In genomic region chr14:20578325-20578724, GRCh38 we compare ENCODE assay signal across 25 cellular contexts. TPM values are rescaled to one million over a fixed set of nuclear protein-coding genes. Genes with fewer than 3 reads are reported as not detected.
A peak's percentile ranks its signal among the peaks of the same experiment; 100 is the strongest.
DNase-seq lines count a peak whose midpoint lies in the region; ATAC-seq, FAIRE-seq and TF ChIP-seq lines count a peak whose summit lies in the region.
"Had no signal": no experiment of that assay in that cellular context is flagged by ENCODE, and none has a peak within 500 bp of the region (broad histone marks: within the 10 kb centered on the region; RNA-seq: fewer than 3 reads in every experiment).

No MANE protein-coding gene starts in this region.

- H2BK15ac ChIP-seq in H9 (ENCODE audit: low read depth, low read length), result no peak overlapping the region

- H3K23me2 ChIP-seq in H9 (ENCODE audit: insufficient read length, low read depth, low read length, poor library complexity, severe bottlenecking), result no peaks in the 10 kb centered on the region

- peak; percentile 36; the same call in 2 of the 3 replicates for ATAC-seq in K562

- no peaks in the 10 kb centered on the region for H3K79me2 ChIP-seq in H9 (ENCODE audit: insufficient read depth, low read length)
- no peaks in the 10 kb centered on the region for H3K79me2 ChIP-seq in K562 (ENCODE audit: control insufficient read depth, insufficient read depth, low read length)
- no peaks in the 10 kb centered on the region for H3K79me2 ChIP-seq in neural progenitor cell (ENCODE audit: low read depth)

- TF ChIP-seq RAD21 in K562 (CRISPR knock-in tag; conservative IDR thresholded peaks at IDR 0.05 in 1 of 2, IDR thresholded peaks at IDR 0.05 in 1 of 2), result no peak

- H3K9me3 ChIP-seq in H9 (ENCODE audit: control insufficient read depth, low read depth, low read length) (no peaks in the 10 kb centered on the region), K562 (replicated peaks; ENCODE audit: control insufficient read depth, insufficient read depth, low read depth, low read length) (no peaks in the 10 kb centered on the region), neural progenitor cell (ENCODE audit: low read depth) (no peaks in the 10 kb centered on the region)
- H3K9me3 ChIP-seq: BLaER1 treated with 17β-estradiol and CSF1 and Interleukin-3, amounts not matched to agents 10 nM and 100 nM had no signal

- no peak overlapping the region for H4K91ac ChIP-seq in H9 (ENCODE audit: insufficient read length, low read depth, low read length)

- no peaks in the 10 kb centered on the region for H3K79me1 ChIP-seq in H9 (ENCODE audit: insufficient read depth, low read depth, low read length, poor library complexity, severe bottlenecking)

- H3K36me3 Mint-ChIP-seq in H9 (ENCODE audit: insufficient read depth in 1 of 3, low read depth in 3 of 3) (peaks cover 0 to 1% (median 0%) of the 10 kb centered on the region in 3 experiments; a peak in 2 of 7 replicates), neural progenitor cell (no peaks in the 10 kb centered on the region), HFFc6 (ENCODE audit: low read depth) (no peaks in the 10 kb centered on the region)
- H3K36me3 Mint-ChIP-seq: CD4-positive, alpha-beta memory T cell had no signal

- no peak overlapping the region for H3T11ph ChIP-seq in H9 (ENCODE audit: low read length)

- POLR2A ChIA-PET in K562 (lab: Yijun Ruan, JAX), result interaction anchor here (1.0 kb wide), 1 partner anchor 9 kb away, joined by 3 read pairs; the partner anchor contains the start of gene RNASE11

- H3K4me1 ChIP-seq in H9 (ENCODE audit: insufficient read depth, low read length), result peaks cover 19% of the 10 kb centered on the region
- peaks cover 8 to 21% of the 10 kb centered on the region in 2 experiments; a peak in 4 of 5 replicates for H3K4me1 ChIP-seq in K562 (replicated peaks in 1 of 2; ENCODE audit: control insufficient read depth in 2 of 2, insufficient read depth in 2 of 2, low read length in 2 of 2)
- H3K4me1 ChIP-seq in neural progenitor cell, result peaks cover 42% of the 10 kb centered on the region
- H3K4me1 ChIP-seq: BLaER1 treated with 17β-estradiol and CSF1 and Interleukin-3, amounts not matched to agents 10 nM and 100 nM had no signal

- H3K4ac ChIP-seq in H9 (ENCODE audit: low read depth, low read length), result no peak overlapping the region

- DNase-seq in H9 (peak; percentile 83), K562 (ENCODE audit: extremely low read depth in 1 of 4, low spot score in 3 of 4) (no peak), iPS DF 4.7 (ENCODE audit: extremely low read depth, low spot score) (peak; percentile 91), neural progenitor cell (ENCODE audit: low spot score) (peak; percentile 83), EL (no peak), HFFc6 (no peak)
- DNase-seq in stimulated activated naive CD4-positive, alpha-beta T cell (lab: John Stamatoyannopoulos, UW), result no peak
- DNase-seq in stimulated activated CD4-positive, alpha-beta T cell treated with anti-CD3 and anti-CD28 coated beads, Interleukin-4, amount 100 ng/mL, for 1 hour, result no peak
- DNase-seq: ACHN; CD4-positive, alpha-beta memory T cell; DMS153; GOT3; Kasumi-1; NCI-H1694; NCI-H2081; NCI-H2171; NCI-H345; NCI-H524; Right ventricle myocardium superior; SW 1271 had no signal

- FAIRE-seq in K562 (lab: Jason Lieb, UNC), result no peak

- H3K4me3 Mint-ChIP-seq in H9, result peak overlapping the region in 1 of 2 experiments; percentile 61; a peak in 3 of 5 replicates
- H3K4me3 Mint-ChIP-seq in neural progenitor cell, result no peak overlapping the region
- H3K4me3 Mint-ChIP-seq in HFFc6, result no peak overlapping the region
- H3K4me3 Mint-ChIP-seq: CD4-positive, alpha-beta memory T cell had no signal

- H3K27ac ChIP-seq in H9 (ENCODE audit: insufficient read length, low read depth, low read length), result peak overlapping the region; percentile 71
- H3K27ac ChIP-seq in K562 (ENCODE audit: extremely low read depth, low read depth, low read length), result no peak overlapping the region; the same call in 2 of the 3 replicates
- no peak overlapping the region for H3K27ac ChIP-seq in neural progenitor cell
- H3K27ac ChIP-seq: BLaER1 treated with 17β-estradiol and CSF1 and Interleukin-3, amounts not matched to agents 10 nM and 100 nM; SK-N-MC had no signal

- no peaks in the 10 kb centered on the region for H3K27me3 ChIP-seq in H9 (ENCODE audit: insufficient read depth, low read length)
- H3K27me3 ChIP-seq in K562 (ENCODE audit: control insufficient read depth in 2 of 2, insufficient read depth in 2 of 2, low read length in 2 of 2), result no peaks in the 10 kb centered on the region
- H3K27me3 ChIP-seq in neural progenitor cell, result no peaks in the 10 kb centered on the region
- H3K27me3 ChIP-seq: BLaER1 treated with 17β-estradiol and CSF1 and Interleukin-3, amounts not matched to agents 10 nM and 100 nM had no signal

- H3K27ac Mint-ChIP-seq in H9 (peak overlapping the region; percentile 87 to 96 (median 96)), neural progenitor cell (no peak overlapping the region), HFFc6 (no peak overlapping the region)

- H2BK20ac ChIP-seq in H9 (ENCODE audit: low read depth, low read length, poor library complexity, severe bottlenecking), result no peak overlapping the region

- intact Hi-C loops in K562 (cut with micrococcal nuclease), result no loop called here

- H3K4me2 ChIP-seq in H9 (ENCODE audit: insufficient read depth, insufficient read length, low read length), result no peak overlapping the region
- H3K4me2 ChIP-seq in K562 (ENCODE audit: insufficient read depth, low read length), result no peak overlapping the region; the same call in 1 of the 2 replicates
- H3K4me2 ChIP-seq in neural progenitor cell, result peak overlapping the region; percentile 55
- H3K4me2 ChIP-seq: BLaER1 treated with 17β-estradiol and CSF1 and Interleukin-3, amounts not matched to agents 10 nM and 100 nM had no signal

- H3K14ac ChIP-seq in H9 (ENCODE audit: insufficient read depth, low read length), result peak overlapping the region; percentile 42; the same call in 1 of the 2 replicates

- no peak for TF ChIP-seq POLR2A in K562 (conservative IDR thresholded peaks at IDR 0.05)

- BruUV-seq in K562 (replicated peaks; lab: Mats Ljungman, UMichigan), result no TSS peak

- H4K8ac ChIP-seq in H9 (replicated peaks; ENCODE audit: insufficient read length, low read depth, low read length), result no peak overlapping the region

- peaks cover 4% of the 10 kb centered on the region for H3F3A ChIP-seq in neural progenitor cell (ENCODE audit: low read depth)

- TF ChIP-seq EP300 in K562 (IDR thresholded peaks at IDR 0.05; ENCODE audit: low read length), result no peak

- no peaks in the 10 kb centered on the region for H3K9me1 ChIP-seq in K562 (ENCODE audit: control insufficient read depth, insufficient read depth, low read length)

- H2AFZ ChIP-seq in H9 (ENCODE audit: low read length) (no peak overlapping the region), K562 (ENCODE audit: low read depth, low read length) (peak overlapping the region; percentile 98), neural progenitor cell (replicated peaks) (peak overlapping the region; percentile 61)

- no peak overlapping the region for H2BK120ac ChIP-seq in H9 (ENCODE audit: low read depth, low read length, poor library complexity, severe bottlenecking)

- H3K56ac ChIP-seq in H9 (ENCODE audit: insufficient read length, low read depth, low read length), result no peak overlapping the region

- H4K20me1 ChIP-seq in H9 (ENCODE audit: control insufficient read depth, insufficient read depth, insufficient read length) (no peaks in the 10 kb centered on the region), K562 (replicated peaks; ENCODE audit: control insufficient read depth, insufficient read depth, low read length) (no peaks in the 10 kb centered on the region), neural progenitor cell (ENCODE audit: low read depth) (no peaks in the 10 kb centered on the region)
- H4K20me1 ChIP-seq: BLaER1 treated with 17β-estradiol and CSF1 and Interleukin-3, amounts not matched to agents 10 nM and 100 nM had no signal

- H3K9me3 Mint-ChIP-seq in H9 (no peaks in the 10 kb centered on the region), neural progenitor cell (no peaks in the 10 kb centered on the region), HFFc6 (no peaks in the 10 kb centered on the region)
- H3K9me3 Mint-ChIP-seq: CD4-positive, alpha-beta memory T cell had no signal

- no peak overlapping the region for H3K9ac ChIP-seq in H9 (ENCODE audit: extremely low read depth, insufficient read length, low read length)
- no peak overlapping the region for H3K9ac ChIP-seq in K562 (ENCODE audit: insufficient read depth in 1 of 2, low read depth in 2 of 2, low read length in 2 of 2)
- no peak overlapping the region for H3K9ac ChIP-seq in neural progenitor cell
- H3K9ac ChIP-seq: BLaER1 treated with 17β-estradiol and CSF1 and Interleukin-3, amounts not matched to agents 10 nM and 100 nM had no signal

- no peak overlapping the region for H3K4me3 ChIP-seq in K562
- H3K4me3 ChIP-seq in neural progenitor cell, result no peak overlapping the region
- H3K4me3 ChIP-seq: BLaER1 treated with 17β-estradiol and CSF1 and Interleukin-3, amounts not matched to agents 10 nM and 100 nM; SK-N-MC had no signal

- H3K36me3 ChIP-seq in K562 (ENCODE audit: control insufficient read depth, insufficient read depth, low read length) (no peaks in the 10 kb centered on the region), neural progenitor cell (no peaks in the 10 kb centered on the region)
- H3K36me3 ChIP-seq: BLaER1 treated with 17β-estradiol and CSF1 and Interleukin-3, amounts not matched to agents 10 nM and 100 nM had no signal

- H2BK5ac ChIP-seq in H9 (ENCODE audit: insufficient read length, low read length), result peak overlapping the region; percentile 1

- H4K5ac ChIP-seq in H9 (ENCODE audit: insufficient read length, low read depth, low read length), result no peak overlapping the region

- H3K4me1 Mint-ChIP-seq in H9, result peaks cover 49 to 57% of the 10 kb centered on the region in 2 experiments
- H3K4me1 Mint-ChIP-seq in neural progenitor cell, result peaks cover 10% of the 10 kb centered on the region
- H3K4me1 Mint-ChIP-seq in HFFc6 (ENCODE audit: low read depth), result no peaks in the 10 kb centered on the region

- no peak overlapping the region for H2AK5ac ChIP-seq in H9 (ENCODE audit: insufficient read length, low read length)

- H3K27me3 Mint-ChIP-seq in H9 (ENCODE audit: low read depth), result no peaks in the 10 kb centered on the region
- H3K27me3 Mint-ChIP-seq in neural progenitor cell (ENCODE audit: insufficient read depth, low read depth), result no peaks in the 10 kb centered on the region
- peaks cover 10% of the 10 kb centered on the region; the same call in 1 of the 2 replicates for H3K27me3 Mint-ChIP-seq in HFFc6 (ENCODE audit: insufficient read depth)
- H3K27me3 Mint-ChIP-seq: CD4-positive, alpha-beta memory T cell had no signal

- no peak overlapping the region for H2BK12ac ChIP-seq in H9 (ENCODE audit: insufficient read length, low read depth, low read length)

- TF ChIP-seq CTCF in H9 (conservative IDR thresholded peaks at IDR 0.05) (no peak), K562 (IDR thresholded peaks at IDR 0.05 in 2 of 3, conservative IDR thresholded peaks at IDR 0.05 in 1 of 3; ENCODE audit: insufficient read depth in 2 of 3, low read depth in 1 of 3, low read length in 3 of 3) (no peak), neural progenitor cell (IDR thresholded peaks at IDR 0.05) (no peak), HFFc6 (IDR thresholded peaks at IDR 0.05) (no peak)

- H3K23ac ChIP-seq in H9 (ENCODE audit: insufficient read length, low read depth, low read length), result no peak overlapping the region

- CTCF ChIA-PET in K562 (lab: Yijun Ruan, JAX; ENCODE audit: low intra/inter-chr PET ratio), result no interaction called here

- peak overlapping the region; percentile 56 for H3K18ac ChIP-seq in H9 (ENCODE audit: insufficient read length, low read depth, low read length)

- no CpG with 5 or more reads among the region's 3 CpGs for WGBS in H9 (ENCODE audit: extremely low coverage, insufficient read length, low lambda C conversion rate)
- WGBS in K562 (ENCODE audit: insufficient coverage, low coverage, missing lambda C conversion rate), result 72% methylated on average over 3 of the region's 3 CpGs

- in situ Hi-C loops in K562 (cut with MboI), result no loop called here

RNA-seq across cellular contexts. Expression of gene RNASE11, which starts 9.5 kb away (rescaled TPM):
- total RNA-seq in H9 (2021) (not detected in 2 replicates), K562 (2014; rRNA removed) (not detected in 2 replicates), K562 (2014; rRNA removed; fragmentation: Illumina TruSeq; extraction: Trizol) (0.22 TPM in 1 of 2 replicates, not detected in the other), K562 (2015; rRNA removed; fragmentation: Illumina TruSeq; extraction: Trizol) (not detected in 2 replicates), K562 (2021) (not detected in 2 replicates), neural progenitor cell (ENCODE audit: low replicate concordance) (not detected in 2 replicates)
- not detected in 2 replicates for total RNA-seq in K562 (2011; cell fraction: chromatin; rRNA removed; ENCODE audit: low replicate concordance)
- total RNA-seq in K562 (2011; cell fraction: nucleolus; rRNA removed), result not detected in 2 replicates
- not detected in 2 replicates for total RNA-seq in K562 (2011; cell fraction: nucleoplasm; rRNA removed)
- polyA plus RNA-seq in K562 (2011; rRNA removed) (not detected in 2 replicates), K562 (2014; fragmentation: Illumina TruSeq; extraction: Trizol) (0.16 TPM in 1 of 2 replicates, not detected in the other), K562 (2014; fragmentation: Nextera tagmentation; extraction: Ambion mirVana) (under 1 TPM in 1 of 2 experiments, not detected in 1; 0.29 TPM), K562 (2014; rRNA removed) (not detected in 2 replicates)
- not detected in 2 replicates for polyA plus RNA-seq in K562 (2011; cell fraction: cytosol; rRNA removed)
- not detected in 2 replicates for polyA plus RNA-seq in K562 (2011; cell fraction: nucleus; rRNA removed)
- not detected in 2 replicates for polyA plus RNA-seq in K562 (2012)
- polyA minus RNA-seq in K562 (2011; rRNA and poly(A)+ RNA removed), result not detected in 2 replicates
- polyA minus RNA-seq in K562 (2011; cell fraction: cytosol; rRNA and poly(A)+ RNA removed), result not detected in 2 replicates
- not detected in 2 replicates for polyA minus RNA-seq in K562 (2011; cell fraction: nucleus; rRNA and poly(A)+ RNA removed)
- not detected for total RNA-seq in HFFc6 (2021; fragmentation: NEBNext Ultra II Directional; extraction: Animal tissue kit (Norgen Biotek cat#: 25700))
- total RNA-seq: CD4-positive, alpha-beta memory T cell; HT1080; MCF 10A; Right ventricle myocardium superior; RPMI7951 had no signal
- polyA plus RNA-seq: CD4-positive, alpha-beta memory T cell had no signal

RNA-seq across cellular contexts. Expression of gene RNASE12, which starts 12.9 kb away (rescaled TPM):
- not detected in 2 replicates for total RNA-seq in H9 (2021)
- not detected in 2 replicates for total RNA-seq in K562 (2011; cell fraction: chromatin; rRNA removed; ENCODE audit: low replicate concordance)
- not detected in 2 replicates for total RNA-seq in K562 (2011; cell fraction: nucleolus; rRNA removed)
- not detected in 2 replicates for total RNA-seq in K562 (2011; cell fraction: nucleoplasm; rRNA removed)
- total RNA-seq in K562 (2014; rRNA removed), result not detected in 2 replicates
- not detected in 2 replicates for total RNA-seq in K562 (2014; rRNA removed; fragmentation: Illumina TruSeq; extraction: Trizol)
- total RNA-seq in K562 (2015; rRNA removed; fragmentation: Illumina TruSeq; extraction: Trizol), result not detected in 2 replicates
- not detected in 2 replicates for total RNA-seq in K562 (2021)
- not detected in 2 replicates for polyA plus RNA-seq in K562 (2011; rRNA removed)
- polyA plus RNA-seq in K562 (2011; cell fraction: cytosol; rRNA removed), result not detected in 2 replicates
- polyA plus RNA-seq in K562 (2011; cell fraction: nucleus; rRNA removed), result not detected in 2 replicates
- not detected in 2 replicates for polyA plus RNA-seq in K562 (2012)
- polyA plus RNA-seq in K562 (2014; fragmentation: Illumina TruSeq; extraction: Trizol), result not detected in 2 replicates
- polyA plus RNA-seq in K562 (2014; fragmentation: Nextera tagmentation; extraction: Ambion mirVana), result under 1 TPM in 1 of 2 experiments, not detected in 1; 0.24 TPM
- not detected in 2 replicates for polyA plus RNA-seq in K562 (2014; rRNA removed)
- polyA minus RNA-seq in K562 (2011; rRNA and poly(A)+ RNA removed), result not detected in 2 replicates
- not detected in 2 replicates for polyA minus RNA-seq in K562 (2011; cell fraction: cytosol; rRNA and poly(A)+ RNA removed)
- not detected in 2 replicates for polyA minus RNA-seq in K562 (2011; cell fraction: nucleus; rRNA and poly(A)+ RNA removed)
- not detected in 2 replicates for total RNA-seq in neural progenitor cell (ENCODE audit: low replicate concordance)
- total RNA-seq in HFFc6 (2021; fragmentation: NEBNext Ultra II Directional; extraction: Animal tissue kit (Norgen Biotek cat#: 25700)), result not detected
- total RNA-seq: CD4-positive, alpha-beta memory T cell; HT1080; MCF 10A; Right ventricle myocardium superior; RPMI7951 had no signal
- polyA plus RNA-seq: CD4-positive, alpha-beta memory T cell had no signal

RNA-seq across cellular contexts. Expression of gene RNASE9, which starts 17.5 kb away (rescaled TPM):
- total RNA-seq in H9 (2021), result not detected in 2 replicates
- not detected in 2 replicates for total RNA-seq in K562 (2011; cell fraction: chromatin; rRNA removed; ENCODE audit: low replicate concordance)
- not detected in 2 replicates for total RNA-seq in K562 (2011; cell fraction: nucleolus; rRNA removed)
- total RNA-seq in K562 (2011; cell fraction: nucleoplasm; rRNA removed), result not detected in 2 replicates
- total RNA-seq in K562 (2014; rRNA removed), result not detected in 2 replicates
- total RNA-seq in K562 (2014; rRNA removed; fragmentation: Illumina TruSeq; extraction: Trizol), result not detected in 2 replicates
- total RNA-seq in K562 (2015; rRNA removed; fragmentation: Illumina TruSeq; extraction: Trizol), result not detected in 2 replicates
- not detected in 2 replicates for total RNA-seq in K562 (2021)
- not detected in 2 replicates for polyA plus RNA-seq in K562 (2011; rRNA removed)
- not detected in 2 replicates for polyA plus RNA-seq in K562 (2011; cell fraction: cytosol; rRNA removed)
- polyA plus RNA-seq in K562 (2011; cell fraction: nucleus; rRNA removed), result not detected in 2 replicates
- not detected in 2 replicates for polyA plus RNA-seq in K562 (2012)
- polyA plus RNA-seq in K562 (2014; fragmentation: Illumina TruSeq; extraction: Trizol), result not detected in 2 replicates
- polyA plus RNA-seq in K562 (2014; fragmentation: Nextera tagmentation; extraction: Ambion mirVana), result not detected
- not detected in 2 replicates for polyA plus RNA-seq in K562 (2014; rRNA removed)
- not detected in 2 replicates for polyA minus RNA-seq in K562 (2011; rRNA and poly(A)+ RNA removed)
- not detected in 2 replicates for polyA minus RNA-seq in K562 (2011; cell fraction: cytosol; rRNA and poly(A)+ RNA removed)
- polyA minus RNA-seq in K562 (2011; cell fraction: nucleus; rRNA and poly(A)+ RNA removed), result not detected in 2 replicates
- not detected in 2 replicates for total RNA-seq in neural progenitor cell (ENCODE audit: low replicate concordance)
- total RNA-seq in HFFc6 (2021; fragmentation: NEBNext Ultra II Directional; extraction: Animal tissue kit (Norgen Biotek cat#: 25700)), result not detected
- total RNA-seq: CD4-positive, alpha-beta memory T cell; HT1080; MCF 10A; Right ventricle myocardium superior; RPMI7951 had no signal
- polyA plus RNA-seq: CD4-positive, alpha-beta memory T cell had no signal

Comparison
In these comparisons a context has a peak if more than half of its experiments do, and no peak if none do; other contexts are left out.
1. DNase-seq: peak in H9 (single experiment), iPS DF 4.7 (single experiment) and neural progenitor cell (single experiment); none in K562 (0 of 4), EL (single experiment), stimulated activated naive CD4-positive, alpha-beta T cell (0 of 6), stimulated activated CD4-positive, alpha-beta T cell treated with anti-CD3 and anti-CD28 coated beads, Interleukin-4, amount 100 ng/mL, for 1 hour (single experiment) and HFFc6 (single experiment).
2. H3K27ac Mint-ChIP-seq: peak in H9 (3 of 3); none in neural progenitor cell (single experiment) and HFFc6 (single experiment).